Comparison of ENCODE assay signal across 7 cellular contexts in the genomic region with DNA sequence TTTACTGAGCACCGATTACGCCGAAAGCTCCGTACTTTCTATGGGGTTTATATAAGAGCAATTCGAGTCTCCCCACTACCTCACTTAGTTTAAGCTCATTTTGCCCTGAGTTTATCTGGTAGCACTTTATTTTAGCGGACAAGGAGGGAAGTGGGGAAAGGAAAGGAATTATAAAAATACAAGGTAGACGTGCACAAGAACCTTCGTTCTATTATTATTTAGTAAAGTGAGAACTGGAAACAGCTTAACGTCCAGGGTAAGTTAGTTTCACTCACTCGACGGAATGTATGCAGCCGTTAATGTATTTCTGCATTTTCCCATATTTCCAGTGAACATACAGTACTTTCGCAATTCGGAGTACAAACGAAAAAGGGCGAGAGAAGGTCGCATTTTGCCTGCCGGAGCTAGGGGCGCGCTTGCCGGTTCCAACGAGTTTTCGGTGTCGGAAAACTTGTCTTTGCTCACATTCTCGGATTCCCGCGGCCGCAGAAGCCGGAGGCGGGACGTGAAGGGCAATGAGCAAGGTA. TPM values are rescaled to one million over a fixed set of nuclear protein-coding genes. Genes with fewer than 3 reads are reported as not detected.
DNase-seq lines count a peak whose midpoint lies in the region; ATAC-seq and TF ChIP-seq lines count a peak whose summit lies in the region.

No MANE protein-coding gene starts in this region.

- peak overlapping the region; percentile 99 for H3K27ac Mint-ChIP-seq in osteocyte (ENCODE audit: unreplicated experiment)

- no peaks in the 10 kb centered on the region for H3K36me3 ChIP-seq in H7 (replicated peaks; ENCODE audit: control insufficient read depth, insufficient read depth, low read length)
- peaks cover 18% of the 10 kb centered on the region for H3K36me3 ChIP-seq in OCI-LY3 (replicated peaks; ENCODE audit: low read depth, low read length)
- no peaks in the 10 kb centered on the region for H3K36me3 ChIP-seq in endocrine pancreas (ENCODE audit: control insufficient read depth, insufficient read depth, low read length)

- TF ChIP-seq CTCF in OCI-LY3 (IDR thresholded peaks at IDR 0.05; ENCODE audit: low read depth, low read length) (peak; percentile 25; the same call in 1 of the 2 replicates), osteocyte (IDR thresholded peaks at IDR 0.05) (peak; percentile 42)

- no peak for DNase-seq in H7
- no peak for DNase-seq in osteocyte (ENCODE audit: extremely low spot score, unreplicated experiment)
- no peak for DNase-seq in occipital lobe (lab: John Stamatoyannopoulos, UW)
- no peak for DNase-seq in NCI-H1694 (lab: John Stamatoyannopoulos, UW)

- H3K4me1 ChIP-seq in OCI-LY3 (ENCODE audit: low read length) (peaks cover 49% of the 10 kb centered on the region), endocrine pancreas (ENCODE audit: control insufficient read depth, insufficient read depth, low read length) (peaks cover 14% of the 10 kb centered on the region)

- H3K4me3 ChIP-seq in H7 (ENCODE audit: insufficient read depth, low read depth, low read length), result peak overlapping the region; percentile 80
- peak overlapping the region; percentile 85 for H3K4me3 ChIP-seq in OCI-LY3 (ENCODE audit: low read length)
- peak overlapping the region; percentile 100 for H3K4me3 ChIP-seq in endocrine pancreas (ENCODE audit: control insufficient read depth, insufficient read depth, low read length)

- no peaks in the 10 kb centered on the region for H3K27me3 ChIP-seq in H7 (ENCODE audit: control insufficient read depth, insufficient read depth, low read length)
- no peaks in the 10 kb centered on the region for H3K27me3 ChIP-seq in OCI-LY3 (ENCODE audit: low read depth, low read length)
- H3K27me3 ChIP-seq in endocrine pancreas (ENCODE audit: control insufficient read depth, insufficient read depth, low read length), result no peaks in the 10 kb centered on the region

- peak overlapping the region; percentile 97 for H3K9ac ChIP-seq in OCI-LY3 (ENCODE audit: low read length)
- H3K9ac ChIP-seq in endocrine pancreas (ENCODE audit: control insufficient read depth, insufficient read depth, low read length), result peak overlapping the region; percentile 86

- peak overlapping the region; percentile 92 for H3K4me3 Mint-ChIP-seq in osteocyte (ENCODE audit: unreplicated experiment)

- H3K4me2 ChIP-seq in OCI-LY3 (ENCODE audit: low read length), result peak overlapping the region; percentile 87

- H3K36me3 Mint-ChIP-seq in osteocyte (ENCODE audit: unreplicated experiment), result no peaks in the 10 kb centered on the region

- H2AFZ ChIP-seq in OCI-LY3 (ENCODE audit: low read depth, low read length), result peak overlapping the region; percentile 56

- H3K27me3 Mint-ChIP-seq in osteocyte (ENCODE audit: unreplicated experiment), result no peaks in the 10 kb centered on the region

- H3K9me3 Mint-ChIP-seq in osteocyte (ENCODE audit: unreplicated experiment), result no peaks in the 10 kb centered on the region

- ATAC-seq in HG03025 (IDR thresholded peaks at IDR 0.05; ENCODE audit: low FRiP score, unreplicated experiment), result no peak

- H3K27ac ChIP-seq in OCI-LY3 (ENCODE audit: low read length), result peak overlapping the region; percentile 91

- peaks cover 28% of the 10 kb centered on the region for H4K20me1 ChIP-seq in OCI-LY3 (ENCODE audit: insufficient read depth, low read length)

- H3K9me3 ChIP-seq in OCI-LY3 (ENCODE audit: insufficient read depth, low read length) (no peaks in the 10 kb centered on the region), endocrine pancreas (ENCODE audit: control insufficient read depth, low read length) (no peaks in the 10 kb centered on the region)

- H3K79me2 ChIP-seq in OCI-LY3 (ENCODE audit: low read length), result peaks cover 60% of the 10 kb centered on the region

- peaks cover 20% of the 10 kb centered on the region for H3K4me1 Mint-ChIP-seq in osteocyte (ENCODE audit: unreplicated experiment)

RNA-seq across cellular contexts. Expression of a gene that starts 1.2 kb away (rescaled TPM):
- 134 and 148 TPM in 2 replicates for total RNA-seq in H7 (2014; rRNA removed; shearing (Covaris generic))
- total RNA-seq in osteocyte (98.7 and 111 TPM in 2 replicates), occipital lobe (191 TPM)
